ENCODE assay signal across 24 cellular contexts in the genomic region with DNA sequence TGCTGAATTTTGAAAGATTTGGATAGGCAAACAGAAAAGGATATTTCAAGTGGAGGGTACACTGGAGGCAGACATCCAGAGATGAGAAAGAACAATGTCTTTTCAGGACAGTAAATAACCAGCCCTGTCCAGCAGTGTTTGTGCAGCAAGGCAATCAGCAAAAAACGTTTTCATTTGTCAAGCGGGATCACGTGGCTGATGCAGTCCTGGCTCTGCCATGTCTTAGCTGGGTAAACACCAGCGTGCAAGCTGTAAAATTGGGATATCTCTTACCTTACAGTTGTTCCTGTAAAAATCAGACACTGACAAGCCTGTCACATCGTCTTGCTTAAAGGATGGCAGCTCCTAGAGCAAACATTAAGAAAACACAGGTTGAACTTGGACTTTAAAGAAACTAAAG.
"Had no signal": no experiment of that assay in that cellular context is flagged by ENCODE, and none has a peak within 500 bp of the region (broad histone marks: within the 10 kb centered on the region; RNA-seq: fewer than 3 reads in every experiment).

No MANE protein-coding gene starts in this region.

- ATAC-seq: activated naive CD8-positive, alpha-beta T cell treated with anti-CD3 and anti-CD28 coated beads, Interleukin-2, amount 50 U/mL, for 24 hours; activated T-cell treated with anti-CD3 and anti-CD28 coated beads, Interleukin-2, amount 50 U/mL, for 4 hours; naive thymus-derived CD8-positive, alpha-beta T cell had no signal

- H3K4me3 Mint-ChIP-seq: activated naive CD4-positive, alpha-beta T cell treated with anti-CD3 and anti-CD28 coated beads, Interleukin-2, amount 10 ng/mL, durations not matched to agents 7 days and 5 days; activated naive CD8-positive, alpha-beta T cell treated with anti-CD3 and anti-CD28 coated beads, Interleukin-2, amount 50 U/mL, for 24 hours; activated T-cell treated with anti-CD3 and anti-CD28 coated beads, Interleukin-2, amount 50 U/mL, for 4 hours; brain; immature natural killer cell; naive thymus-derived CD8-positive, alpha-beta T cell; T-helper 1 cell treated with Interleukin-12 subunit alpha and Interleukin-12 subunit beta and Interleukin-4 antibody, amounts not matched to agents 30 μg/mL and 1 μg/mL, for 36 hours; type B pancreatic cell had no signal

- H3K27me3 Mint-ChIP-seq: activated naive CD4-positive, alpha-beta T cell treated with anti-CD3 and anti-CD28 coated beads, Interleukin-2, amount 10 ng/mL, durations not matched to agents 7 days and 5 days; activated naive CD8-positive, alpha-beta T cell treated with anti-CD3 and anti-CD28 coated beads, Interleukin-2, amount 50 U/mL, for 24 hours; brain; naive thymus-derived CD8-positive, alpha-beta T cell; type B pancreatic cell had no signal

- H3K9me3 Mint-ChIP-seq: activated naive CD4-positive, alpha-beta T cell treated with anti-CD3 and anti-CD28 coated beads, Interleukin-2, amount 10 ng/mL, durations not matched to agents 7 days and 5 days; activated naive CD8-positive, alpha-beta T cell treated with anti-CD3 and anti-CD28 coated beads, Interleukin-2, amount 50 U/mL, for 24 hours; activated T-cell treated with anti-CD3 and anti-CD28 coated beads, Interleukin-2, amount 50 U/mL, for 4 hours; brain; immature natural killer cell; naive thymus-derived CD8-positive, alpha-beta T cell; T-helper 1 cell treated with Interleukin-12 subunit alpha and Interleukin-12 subunit beta and Interleukin-4 antibody, amounts not matched to agents 30 μg/mL and 1 μg/mL, for 36 hours; type B pancreatic cell had no signal

- H3K4me1 Mint-ChIP-seq: activated naive CD4-positive, alpha-beta T cell treated with anti-CD3 and anti-CD28 coated beads, Interleukin-2, amount 10 ng/mL, durations not matched to agents 7 days and 5 days; activated naive CD8-positive, alpha-beta T cell treated with anti-CD3 and anti-CD28 coated beads, Interleukin-2, amount 50 U/mL, for 24 hours; immature natural killer cell had no signal

- H3K27ac Mint-ChIP-seq: activated naive CD4-positive, alpha-beta T cell treated with anti-CD3 and anti-CD28 coated beads, Interleukin-2, amount 10 ng/mL, durations not matched to agents 7 days and 5 days; activated naive CD8-positive, alpha-beta T cell treated with anti-CD3 and anti-CD28 coated beads, Interleukin-2, amount 50 U/mL, for 24 hours; brain; T-helper 1 cell treated with Interleukin-12 subunit alpha and Interleukin-12 subunit beta and Interleukin-4 antibody, amounts not matched to agents 30 μg/mL and 1 μg/mL, for 36 hours; type B pancreatic cell had no signal

- DNase-seq: activated CD4-positive, alpha-beta T cell treated with anti-CD3 and anti-CD28 coated beads, Interleukin-2, amount 50 U/mL, for 1 hour; activated CD4-positive, CD25-positive, alpha-beta regulatory T cell treated with anti-CD3 and anti-CD28 coated beads, Interleukin-2, amount 50 U/mL, for 72 hours; activated CD8-positive, alpha-beta memory T cell treated with anti-CD3 and anti-CD28 coated beads, Interleukin-2, amount 50 U/mL, for 4 hours; activated naive CD4-positive, alpha-beta T cell treated with anti-CD3 and anti-CD28 coated beads, Interleukin-2, amount 10 ng/mL, durations not matched to agents 7 days and 5 days; activated naive CD8-positive, alpha-beta T cell treated with anti-CD3 and anti-CD28 coated beads, Interleukin-2, amount 50 U/mL, for 24 hours; activated T-cell treated with anti-CD3 and anti-CD28 coated beads, Interleukin-2, amount 50 U/mL, for 4 hours; anterior cingulate cortex; central memory CD4-positive, alpha-beta T cell; dorsolateral prefrontal cortex; foreskin fibroblast; glutamatergic neuron; immature natural killer cell; kidney glomerular epithelial cell; mesendoderm; naive thymus-derived CD8-positive, alpha-beta T cell; ovary; right lobe of liver; small intestine; stimulated activated CD4-positive, alpha-beta T cell treated with anti-CD3 and anti-CD28 coated beads, Interleukin-15, amount 100 ng/mL, for 24 hours; stimulated activated CD4-positive, alpha-beta T cell treated with anti-CD3 and anti-CD28 coated beads, Interleukin-2, amount 100 ng/mL, for 48 hours; stomach had no signal

- H3K36me3 Mint-ChIP-seq: type B pancreatic cell had no signal
